ENCODE assay signal across 7 cellular contexts in the genomic region with DNA sequence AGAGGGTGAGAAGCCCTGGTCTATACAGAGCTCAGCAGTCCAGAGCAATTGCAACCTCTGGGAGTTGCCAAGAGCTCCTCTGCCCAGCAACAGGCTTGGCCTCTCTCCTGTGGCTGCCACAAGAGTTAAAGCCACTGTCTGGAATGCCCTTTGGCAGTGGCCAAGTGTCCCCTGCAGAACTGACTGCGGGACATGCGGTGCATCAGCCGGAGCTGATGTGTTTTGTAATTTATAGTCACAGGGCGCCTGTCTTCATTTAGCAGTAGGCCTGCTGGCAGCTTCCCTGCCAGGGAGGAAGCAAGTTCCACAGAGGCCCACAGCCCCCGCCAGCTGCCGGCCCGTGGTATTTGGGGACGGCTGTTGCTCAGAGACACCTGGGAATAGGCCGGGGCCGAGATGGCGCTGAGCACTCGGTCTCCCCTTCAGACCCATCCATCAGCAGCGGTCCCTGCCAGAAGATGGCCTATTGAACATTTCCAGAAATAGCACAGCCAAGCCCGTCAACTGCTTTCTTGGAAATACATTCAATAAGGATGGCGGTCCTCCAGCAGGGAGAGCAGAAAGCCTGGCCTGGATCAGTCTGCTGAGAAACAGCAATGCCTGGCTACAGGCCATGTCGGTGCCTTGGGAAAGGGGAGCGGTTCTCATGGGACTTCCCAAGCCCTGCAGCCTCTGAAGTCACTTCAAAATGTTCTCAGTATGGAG.
DNase-seq lines count a peak whose midpoint lies in the region; ATAC-seq and TF ChIP-seq lines count a peak whose summit lies in the region.

No MANE protein-coding gene starts in this region.

- CTCF ChIA-PET in activated CD4-positive, alpha-beta memory T cell treated with anti-CD3 and anti-CD28 coated beads for 36 hours (lab: Charles Lee) = no interaction called here

- no peaks in the 10 kb centered on the region for H3K9me3 Mint-ChIP-seq in activated T-helper 2 cell treated with anti-CD3 and anti-CD28 coated beads, Interferon-gamma antibody, Interleukin-2, Interleukin-4, amounts not matched to agents 10 μg/mL and 5 μg/mL and 100 μg/mL, durations not matched to agents 14 hours and 24 hours and 36 hours
- no peaks in the 10 kb centered on the region for H3K9me3 Mint-ChIP-seq in activated CD4-positive, alpha-beta memory T cell treated with anti-CD3 and anti-CD28 coated beads for 36 hours

- H3K4me1 ChIP-seq in transverse colon = peaks cover 0 to 42% (median 15%) of the 10 kb centered on the region in 4 donors

- peaks cover 1% of the 10 kb centered on the region for H3K27me3 Mint-ChIP-seq in activated T-helper 2 cell treated with anti-CD3 and anti-CD28 coated beads, Interferon-gamma antibody, Interleukin-2, Interleukin-4, amounts not matched to agents 10 μg/mL and 5 μg/mL and 100 μg/mL, durations not matched to agents 14 hours and 24 hours and 36 hours (ENCODE audit: low read depth)
- no peaks in the 10 kb centered on the region for H3K27me3 Mint-ChIP-seq in activated CD4-positive, alpha-beta memory T cell treated with anti-CD3 and anti-CD28 coated beads for 36 hours

- POLR2A ChIA-PET in activated CD4-positive, alpha-beta memory T cell treated with anti-CD3 and anti-CD28 coated beads for 36 hours (lab: Charles Lee) = no interaction called here

- peaks cover 34% of the 10 kb centered on the region for H3K4me1 Mint-ChIP-seq in activated T-helper 2 cell treated with anti-CD3 and anti-CD28 coated beads, Interferon-gamma antibody, Interleukin-2, Interleukin-4, amounts not matched to agents 10 μg/mL and 5 μg/mL and 100 μg/mL, durations not matched to agents 14 hours and 24 hours and 36 hours (ENCODE audit: low read depth)
- peaks cover 9% of the 10 kb centered on the region for H3K4me1 Mint-ChIP-seq in activated CD4-positive, alpha-beta memory T cell treated with anti-CD3 and anti-CD28 coated beads for 36 hours (ENCODE audit: low read depth)

- no peak for TF ChIP-seq POLR2A in transverse colon (IDR thresholded peaks at IDR 0.05)

- DNase-seq in fibroblast of pulmonary artery (ENCODE audit: low read depth) (peak; percentile 83), myocyte (ENCODE audit: low read depth) (peak; percentile 91), transverse colon (peak; percentile 44)
- no peak for DNase-seq in activated T-helper 2 cell treated with anti-CD3 and anti-CD28 coated beads, Interferon-gamma antibody, Interleukin-2, Interleukin-4, amounts not matched to agents 10 μg/mL and 5 μg/mL and 100 μg/mL, durations not matched to agents 14 hours and 24 hours and 36 hours (ENCODE audit: low spot score)
- no peak for DNase-seq in activated CD4-positive, alpha-beta memory T cell treated with anti-CD3 and anti-CD28 coated beads for 36 hours

- no peaks in the 10 kb centered on the region for H3K36me3 ChIP-seq in transverse colon

- no peaks in the 10 kb centered on the region for H3K27me3 ChIP-seq in transverse colon

- intact Hi-C loops in transverse colon (cut with DNase I; ENCODE audit: low total_unique reads) = loop anchor here (10.0 kb wide), 1 partner anchor 130 kb away; no protein-coding TSS in a partner anchor
- intact Hi-C loops in activated T-helper 2 cell treated with anti-CD3 and anti-CD28 coated beads, Interferon-gamma antibody, Interleukin-2, Interleukin-4, amounts not matched to agents 10 μg/mL and 5 μg/mL and 100 μg/mL, durations not matched to agents 14 hours and 24 hours and 36 hours (cut with micrococcal nuclease) = loop anchor here (5.0 kb wide), 1 partner anchor 37 kb away; no protein-coding TSS in a partner anchor
- intact Hi-C loops in activated CD4-positive, alpha-beta memory T cell treated with anti-CD3 and anti-CD28 coated beads for 36 hours (cut with micrococcal nuclease) = no loop called here

- H3K36me3 Mint-ChIP-seq in activated T-helper 2 cell treated with anti-CD3 and anti-CD28 coated beads, Interferon-gamma antibody, Interleukin-2, Interleukin-4, amounts not matched to agents 10 μg/mL and 5 μg/mL and 100 μg/mL, durations not matched to agents 14 hours and 24 hours and 36 hours (ENCODE audit: low read depth) = peaks cover 12% of the 10 kb centered on the region
- no peaks in the 10 kb centered on the region for H3K36me3 Mint-ChIP-seq in activated CD4-positive, alpha-beta memory T cell treated with anti-CD3 and anti-CD28 coated beads for 36 hours

- H3K4me3 ChIP-seq in fibroblast of pulmonary artery (replicated peaks; ENCODE audit: low read depth, low read length) = no peak overlapping the region
- no peak overlapping the region for H3K4me3 ChIP-seq in transverse colon

- no peak overlapping the region for H3K4me3 Mint-ChIP-seq in activated T-helper 2 cell treated with anti-CD3 and anti-CD28 coated beads, Interferon-gamma antibody, Interleukin-2, Interleukin-4, amounts not matched to agents 10 μg/mL and 5 μg/mL and 100 μg/mL, durations not matched to agents 14 hours and 24 hours and 36 hours (ENCODE audit: low read depth)
- H3K4me3 Mint-ChIP-seq in activated CD4-positive, alpha-beta memory T cell treated with anti-CD3 and anti-CD28 coated beads for 36 hours = no peak overlapping the region

- H3K27ac Mint-ChIP-seq in activated T-helper 2 cell treated with anti-CD3 and anti-CD28 coated beads, Interferon-gamma antibody, Interleukin-2, Interleukin-4, amounts not matched to agents 10 μg/mL and 5 μg/mL and 100 μg/mL, durations not matched to agents 14 hours and 24 hours and 36 hours = no peak overlapping the region
- no peak overlapping the region for H3K27ac Mint-ChIP-seq in activated CD4-positive, alpha-beta memory T cell treated with anti-CD3 and anti-CD28 coated beads for 36 hours

- ATAC-seq in GM19324 (IDR thresholded peaks at IDR 0.05; ENCODE audit: low FRiP score, unreplicated experiment) = no peak

- TF ChIP-seq CTCF in fibroblast of pulmonary artery (IDR thresholded peaks at IDR 0.05; ENCODE audit: low read length, missing control alignments) = no peak
- no peak for TF ChIP-seq CTCF in transverse colon (IDR thresholded peaks at IDR 0.05)

- H3K9me3 ChIP-seq in transverse colon = no peaks in the 10 kb centered on the region

- TF ChIP-seq EP300 in transverse colon (IDR thresholded peaks at IDR 0.05; ENCODE audit: low read depth) = peak; percentile 30

- in situ Hi-C loops in transverse colon (cut with MboI; ENCODE audit: low pct_ligation_motif_present in 1 of 4, low pct_unique_long_range_greater_than_20kb in 1 of 4, low sequenced_read_pairs in 3 of 4) = no loop called here

- 48 to 60% methylated on average over 2 to 14 of the region's 17 CpGs for WGBS in transverse colon (ENCODE audit: low coverage in 1 of 2), 2 donors

- peak overlapping the region; percentile 48 to 82 (median 70) for H3K27ac ChIP-seq in transverse colon

TF ChIP-seq in PFSK-1, 5 proteins besides CTCF, POLR2A, EP300 and RAD21:
- TF ChIP-seq SIN3A (IDR thresholded peaks at IDR 0.05; ENCODE audit: borderline replicate concordance, insufficient read depth, low read length) (no peak), FOXP2 (optimal IDR thresholded peaks at IDR 0.05; ENCODE audit: borderline replicate concordance, extremely low read depth, extremely low read length, insufficient read depth) (peak; percentile 12), TAF1 (IDR thresholded peaks at IDR 0.05; ENCODE audit: borderline replicate concordance, insufficient read depth, low read length) (no peak)

Comparison
In these comparisons a context has a peak if more than half of its experiments do, and no peak if none do; other contexts are left out.
1. DNase-seq: peak in fibroblast of pulmonary artery (single experiment), myocyte (single experiment) and transverse colon (single experiment); none in activated T-helper 2 cell treated with anti-CD3 and anti-CD28 coated beads, Interferon-gamma antibody, Interleukin-2, Interleukin-4, amounts not matched to agents 10 μg/mL and 5 μg/mL and 100 μg/mL, durations not matched to agents 14 hours and 24 hours and 36 hours (single experiment) and activated CD4-positive, alpha-beta memory T cell treated with anti-CD3 and anti-CD28 coated beads for 36 hours (single experiment).